In the genomic region with DNA sequence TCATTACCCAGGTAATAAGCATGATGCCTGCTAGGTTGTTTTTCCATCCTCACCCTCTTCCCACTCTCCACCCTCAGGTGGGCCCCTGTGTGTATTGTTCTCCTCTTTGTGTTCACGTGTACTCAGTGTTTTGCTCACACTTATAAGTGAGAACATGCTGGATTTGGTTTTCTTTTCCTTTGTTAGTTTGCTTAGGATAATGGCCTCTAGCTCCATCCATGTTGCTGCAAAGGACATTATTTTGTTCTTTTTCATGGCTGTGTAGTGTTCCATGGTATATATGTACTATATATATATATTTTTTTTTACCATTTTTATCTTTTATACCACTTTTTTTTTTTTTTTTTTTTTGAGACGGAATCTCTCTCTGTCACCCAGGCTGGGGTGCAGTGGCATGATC, we compare ENCODE assay signal across 1 cellular context.
TF ChIP-seq lines count a peak whose summit lies in the region.

No MANE protein-coding gene starts in this region.

TF ChIP-seq in HEK293, 187 proteins besides CTCF, POLR2A, EP300 and RAD21:
- TF ChIP-seq ZNF580 (tag by site-specific recombination; IDR thresholded peaks at IDR 0.05) = peak; percentile 73; the same call in 1 of the 2 replicates
- no peak for TF ChIP-seq HOXA7 (CRISPR knock-in tag; IDR thresholded peaks at IDR 0.05; ENCODE audit: borderline replicate concordance)
- peak; percentile 74 for TF ChIP-seq ZNF146 (tag by site-specific recombination; IDR thresholded peaks at IDR 0.05)
